ENCODE assay signal across 38 cellular contexts in the genomic region with DNA sequence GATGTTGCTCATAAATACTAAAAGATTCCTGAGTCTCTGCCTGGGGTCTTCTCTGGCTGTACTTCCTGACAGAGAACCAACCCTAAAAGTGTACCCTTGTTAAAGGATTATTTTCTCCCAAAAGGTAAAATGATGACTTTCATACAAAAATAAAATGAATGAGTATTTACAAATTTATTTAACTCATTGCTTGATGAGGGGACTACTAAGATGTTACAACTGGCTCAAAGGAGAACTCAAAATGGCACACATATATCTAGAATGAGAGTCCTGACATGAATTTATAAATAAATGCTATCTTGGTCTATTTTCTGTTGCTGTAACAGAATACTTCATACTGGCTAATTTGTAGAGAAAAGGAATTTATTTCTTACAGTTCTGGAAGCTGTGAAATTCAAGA. TPM values are rescaled to one million over a fixed set of nuclear protein-coding genes. Genes with fewer than 3 reads are reported as not detected.
"Had no signal": no experiment of that assay in that cellular context is flagged by ENCODE, and none has a peak within 500 bp of the region (broad histone marks: within the 10 kb centered on the region; RNA-seq: fewer than 3 reads in every experiment).

No MANE protein-coding gene starts in this region.

- FAIRE-seq: astrocyte, bronchial epithelial cell, colon had no signal

- H3K4me1 ChIP-seq: adrenal gland, ascending aorta, body of pancreas, breast epithelium had no signal

- H3K4me3 ChIP-seq: adrenal gland, ascending aorta, body of pancreas, breast epithelium, cardiac muscle cell had no signal

- DNase-seq: activated effector memory CD4-positive, alpha-beta T cell treated with anti-CD3 and anti-CD28 coated beads, Interleukin-2, amount 50 U/mL, for 16 hours; activated effector memory CD4-positive, alpha-beta T cell treated with Interleukin-2 at 50 U/mL for 16 hours; activated gamma-delta T cell; activated gamma-delta T cell treated with Interleukin-2 at 50 U/mL for 16 hours; activated naive CD4-positive, alpha-beta T cell; activated naive CD4-positive, alpha-beta T cell treated with anti-CD3 and anti-CD28 coated beads for 36 hours; activated naive CD4-positive, alpha-beta T cell treated with anti-CD3 and anti-CD28 coated beads, Interleukin-2, amount 10 ng/mL, durations not matched to agents 7 days and 5 days; activated naive CD4-positive, alpha-beta T cell treated with anti-CD3 and anti-CD28 coated beads, Interleukin-2, amount 50 U/mL, for 16 hours; activated naive CD4-positive, alpha-beta T cell treated with Interleukin-2 at 50 U/mL for 16 hours; activated naive CD8-positive, alpha-beta T cell treated with anti-CD3 and anti-CD28 coated beads for 36 hours; activated naive CD8-positive, alpha-beta T cell treated with anti-CD3 and anti-CD28 coated beads, Interleukin-2, amount 10 ng/mL, durations not matched to agents 7 days and 5 days; activated naive CD8-positive, alpha-beta T cell treated with anti-CD3 and anti-CD28 coated beads, Interleukin-2, amount 50 U/mL, for 24 hours; activated T-cell treated with anti-CD3 and anti-CD28 coated beads, Interleukin-2, amount 50 U/mL, for 24 hours; activated T-cell treated with anti-CD3 and anti-CD28 coated beads, Interleukin-2, amount 50 U/mL, for 4 hours; activated T-cell treated with anti-CD3 and anti-CD28 coated beads, Interleukin-2, amount 50 U/mL, for 48 hours; activated T-cell treated with anti-CD3 and anti-CD28 coated beads, Interleukin-2, amount 50 U/mL, for 72 hours; adrenal gland; amniotic stem cell; amygdala; anterior cingulate cortex; aorta; body of pancreas; brain microvascular endothelial cell; caudate nucleus; cerebellar nuclear complex had no signal

- ATAC-seq: activated naive CD4-positive, alpha-beta T cell treated with anti-CD3 and anti-CD28 coated beads, Interleukin-2, amount 50 U/mL, for 72 hours; activated naive CD8-positive, alpha-beta T cell treated with anti-CD3 and anti-CD28 coated beads, Interleukin-2, amount 50 U/mL, for 24 hours; activated T-cell treated with anti-CD3 and anti-CD28 coated beads, Interleukin-2, amount 50 U/mL, for 4 hours; activated T-cell treated with anti-CD3 and anti-CD28 coated beads, Interleukin-2, amount 50 U/mL, for 72 hours; activated T-helper 17 cell treated with anti-CD3 and anti-CD28 coated beads, Interleukin-2, amount 50 U/mL, for 72 hours; body of pancreas had no signal

- H3K27ac ChIP-seq: adrenal gland, ascending aorta, body of pancreas, brain microvascular endothelial cell, breast epithelium, cardiac muscle cell had no signal

- H3K9me3 ChIP-seq: adrenal gland, ascending aorta had no signal

- H3K27me3 ChIP-seq: adrenal gland, ascending aorta, body of pancreas, brain microvascular endothelial cell, breast epithelium, cardiac muscle cell had no signal

- H3K36me3 ChIP-seq: adrenal gland, ascending aorta, brain microvascular endothelial cell, breast epithelium, cardiac muscle cell had no signal

RNA-seq across cellular contexts. Expression of a gene that starts 30.5 kb away (rescaled TPM):
- total RNA-seq: activated naive CD4-positive, alpha-beta T cell treated with anti-CD3 and anti-CD28 coated beads for 36 hours; activated naive CD4-positive, alpha-beta T cell treated with anti-CD3 and anti-CD28 coated beads, Interleukin-2, amount 50 U/mL, for 72 hours; activated naive CD8-positive, alpha-beta T cell treated with anti-CD3 and anti-CD28 coated beads for 36 hours; activated naive CD8-positive, alpha-beta T cell treated with anti-CD3 and anti-CD28 coated beads, Interleukin-2, amount 10 ng/mL, durations not matched to agents 7 days and 5 days; activated T-cell treated with anti-CD3 and anti-CD28 coated beads, Interleukin-2, amount 50 U/mL, for 4 hours; activated T-cell treated with anti-CD3 and anti-CD28 coated beads, Interleukin-2, amount 50 U/mL, for 72 hours; activated T-helper 1 cell treated with anti-CD3 and anti-CD28 coated beads, Interleukin-12 subunit alpha, Interleukin-12 subunit beta, Interleukin-2, Interleukin-4 antibody, amounts not matched to agents 30 ng/mL and 10 ng/mL and 1 ng/mL, durations not matched to agents 14 hours and 24 hours and 36 hours; activated T-helper 17 cell treated with anti-CD3 and anti-CD28 coated beads, Interleukin-2, amount 50 U/mL, for 72 hours; activated T-helper 2 cell treated with anti-CD3 and anti-CD28 coated beads, Interferon-gamma antibody, Interleukin-2, Interleukin-4, amounts not matched to agents 10 μg/mL and 5 μg/mL and 100 μg/mL, durations not matched to agents 14 hours and 24 hours and 36 hours; adrenal gland; aorta; ascending aorta; astrocyte; body of pancreas; breast epithelium; bronchial epithelial cell; cardiac muscle cell; cardiac septum; chondrocyte had no signal
- polyA plus RNA-seq: adipose tissue, adrenal gland, aorta, cardiac muscle cell had no signal
